1 cellular context compared by ENCODE assay signal in genomic region chr16:77987772-77988171, GRCh38.
TF ChIP-seq lines count a peak whose summit lies in the region.

No MANE protein-coding gene starts in this region.

TF ChIP-seq in HepG2, 621 proteins besides CTCF, POLR2A, EP300 and RAD21 (continued from another document):
- TF ChIP-seq ZNF710 (CRISPR knock-in tag; IDR thresholded peaks at IDR 0.05; ENCODE audit: borderline replicate concordance) = no peak
- no peak for TF ChIP-seq KLF6 (CRISPR knock-in tag; IDR thresholded peaks at IDR 0.05)
- no peak for TF ChIP-seq CHD2 (IDR thresholded peaks at IDR 0.05; ENCODE audit: low read depth, low read length)
- no peak for TF ChIP-seq ZNF333 (CRISPR knock-in tag; IDR thresholded peaks at IDR 0.05; ENCODE audit: borderline replicate concordance)
- TF ChIP-seq HIC2 (CRISPR knock-in tag; IDR thresholded peaks at IDR 0.05; ENCODE audit: low read depth) = no peak
- TF ChIP-seq MLXIP (CRISPR knock-in tag; IDR thresholded peaks at IDR 0.05; ENCODE audit: borderline replicate concordance) = no peak
- TF ChIP-seq ZNF281 (CRISPR knock-in tag; IDR thresholded peaks at IDR 0.05; ENCODE audit: borderline replicate concordance) = no peak
- no peak for TF ChIP-seq MYPOP (CRISPR knock-in tag; IDR thresholded peaks at IDR 0.05)
